In genomic region chr13:59946924-59947323, GRCh38 we compare ENCODE assay signal across 18 cellular contexts.
DNase-seq lines count a peak whose midpoint lies in the region; ATAC-seq and TF ChIP-seq lines count a peak whose summit lies in the region.
"Had no signal": no experiment of that assay in that cellular context is flagged by ENCODE, and none has a peak within 500 bp of the region (broad histone marks: within the 10 kb centered on the region; RNA-seq: fewer than 3 reads in every experiment).

No MANE protein-coding gene starts in this region.

- H3K79me1 ChIP-seq in IMR-90 (ENCODE audit: low read depth in 1 of 2, low read length in 2 of 2), result peaks cover 6 to 17% of the 10 kb centered on the region in 2 experiments; a peak in 3 of 4 replicates

- H3K9me1 ChIP-seq in IMR-90 (ENCODE audit: insufficient read depth, low read length), result no peaks in the 10 kb centered on the region

- no peak for TF ChIP-seq RAD21 in IMR-90 (IDR thresholded peaks at IDR 0.05; ENCODE audit: low read length)

- intact Hi-C loops in IMR-90 (cut with micrococcal nuclease) (no loop called here), thyroid gland (cut with DNase I) (no loop called here), posterior cingulate gyrus (cut with DNase I) (no loop called here)

- POLR2A ChIA-PET in IMR-90 (lab: Charles Lee; ENCODE audit: unreplicated experiment), result no interaction called here

- no peak overlapping the region for H3K18ac ChIP-seq in IMR-90 (ENCODE audit: low read depth, low read length)

- H3K23ac ChIP-seq in IMR-90 (ENCODE audit: low read depth, low read length), result no peak overlapping the region

- no peak overlapping the region for H2AK5ac ChIP-seq in IMR-90 (ENCODE audit: low read depth, low read length)

- TF ChIP-seq POLR2A in IMR-90 (IDR thresholded peaks at IDR 0.05; ENCODE audit: low read depth, low read length), result no peak
- TF ChIP-seq POLR2A in thyroid gland (IDR thresholded peaks at IDR 0.05), result no peak

- no peak overlapping the region for H2BK15ac ChIP-seq in IMR-90 (ENCODE audit: low read depth, low read length)

- no peaks in the 10 kb centered on the region for H3F3A ChIP-seq in MM.1S (ENCODE audit: insufficient read depth, low read length)

- no peak overlapping the region for H3K4ac ChIP-seq in IMR-90 (ENCODE audit: low read depth, low read length)

- H3K9ac ChIP-seq in IMR-90 (ENCODE audit: low read depth, low read length), result no peak overlapping the region
- H3K9ac ChIP-seq in MM.1S (ENCODE audit: low read length), result no peak overlapping the region

- in situ Hi-C loops in IMR-90 (cut with MboI; ENCODE audit: low sequenced_read_pairs), result no loop called here

- H4K20me1 ChIP-seq in IMR-90 (ENCODE audit: insufficient read depth, low read length) (no peaks in the 10 kb centered on the region), MM.1S (ENCODE audit: insufficient read depth, low read length) (no peaks in the 10 kb centered on the region)

- no peak overlapping the region for H4K5ac ChIP-seq in IMR-90 (ENCODE audit: low read depth, low read length)

- H3K14ac ChIP-seq in IMR-90 (replicated peaks; ENCODE audit: low read depth, low read length), result no peak overlapping the region

- H3K27me3 ChIP-seq in IMR-90 (ENCODE audit: control insufficient read depth, insufficient read depth, low read length) (no peaks in the 10 kb centered on the region), thyroid gland (no peaks in the 10 kb centered on the region), MM.1S (replicated peaks; ENCODE audit: insufficient read depth, low read length) (no peaks in the 10 kb centered on the region)
- H3K27me3 ChIP-seq: transverse colon had no signal

- H3K4me1 ChIP-seq in IMR-90 (ENCODE audit: control insufficient read depth, insufficient read depth, low read length) (no peaks in the 10 kb centered on the region; the same call in 1 of the 2 replicates), thyroid gland (no peaks in the 10 kb centered on the region), MM.1S (ENCODE audit: low read length) (no peaks in the 10 kb centered on the region)
- H3K4me1 ChIP-seq: psoas muscle, transverse colon had no signal

- CTCF ChIA-PET in IMR-90 (lab: Yijun Ruan, JAX), result no interaction called here

- H3K9me2 ChIP-seq in MM.1S (replicated peaks; ENCODE audit: insufficient read depth, low read length), result no peaks in the 10 kb centered on the region

- H2BK5ac ChIP-seq in IMR-90 (ENCODE audit: low read depth, low read length, poor library complexity, severe bottlenecking), result no peak overlapping the region

- no TSS peak for BruUV-seq in IMR-90 (replicated peaks; lab: Mats Ljungman, UMichigan)

- no peak overlapping the region for H2AK9ac ChIP-seq in IMR-90 (replicated peaks; ENCODE audit: low read depth, low read length, poor library complexity)

- dilution Hi-C loops in IMR-90 (cut with HindIII; ENCODE audit: low sequenced_read_pairs, unreplicated experiment), result no loop called here

- H3K56ac ChIP-seq in IMR-90 (ENCODE audit: extremely low read depth, insufficient read depth, low read length), result no peak overlapping the region

- no peak for ATAC-seq in IMR-90 (ENCODE audit: low read depth)
- ATAC-seq: left lobe of liver, psoas muscle had no signal

- DNase-seq in AG20443 (ENCODE audit: low spot score) (peak; percentile 18), IMR-90 (peak; percentile 3), dermis blood vessel endothelial cell (peak; percentile 66), myocyte (ENCODE audit: low read depth) (peak; percentile 52), thyroid gland (no peak), posterior cingulate gyrus (no peak), MM.1S (no peak), NCI-H1930 (lab: John Stamatoyannopoulos, UW) (no peak)
- DNase-seq: activated CD4-positive, alpha-beta T cell treated with anti-CD3 and anti-CD28 coated beads, Interleukin-2, amount 10 ng/mL, durations not matched to agents 24 days and 14 days; Calu3; central memory CD4-positive, alpha-beta T cell; NCI-H187; NCI-H2227 treated with DMSO at 0.1 percent for 48 hours; psoas muscle; SHP77; stimulated activated CD4-positive, alpha-beta T cell treated with anti-CD3 and anti-CD28 coated beads, Interleukin-4, amount 100 ng/mL, for 24 hours; transverse colon had no signal

- H3K4me3 ChIP-seq in IMR-90 (ENCODE audit: insufficient read depth, low read depth, low read length) (no peak overlapping the region), thyroid gland (replicated peaks in 1 of 3) (no peak overlapping the region), MM.1S (ENCODE audit: low read length) (no peak overlapping the region)
- H3K4me3 ChIP-seq: psoas muscle, transverse colon had no signal

- TF ChIP-seq CTCF in IMR-90 (conservative IDR thresholded peaks at IDR 0.05; ENCODE audit: low read depth, low read length) (no peak), thyroid gland (IDR thresholded peaks at IDR 0.05) (no peak), MM.1S (IDR thresholded peaks at IDR 0.05; ENCODE audit: low read length) (no peak)

- no peaks in the 10 kb centered on the region for H3K79me2 ChIP-seq in MM.1S (ENCODE audit: low read length)

- H3K36me3 ChIP-seq in IMR-90 (ENCODE audit: control insufficient read depth, insufficient read depth, low read length) (no peaks in the 10 kb centered on the region), thyroid gland (no peaks in the 10 kb centered on the region), MM.1S (replicated peaks; ENCODE audit: insufficient read depth, low read length) (no peaks in the 10 kb centered on the region)
- H3K36me3 ChIP-seq: transverse colon had no signal

- H2BK20ac ChIP-seq in IMR-90 (ENCODE audit: low read depth, low read length), result no peak overlapping the region

- no peaks in the 10 kb centered on the region for H3K9me3 ChIP-seq in IMR-90 (ENCODE audit: control insufficient read depth, insufficient read depth, low read length)
- H3K9me3 ChIP-seq in thyroid gland, result no peaks in the 10 kb centered on the region
- no peaks in the 10 kb centered on the region for H3K9me3 ChIP-seq in MM.1S (replicated peaks; ENCODE audit: insufficient read depth, low read length)
- H3K9me3 ChIP-seq: psoas muscle, transverse colon had no signal

- H4K91ac ChIP-seq in IMR-90 (ENCODE audit: insufficient read depth, low read depth, low read length), result no peak overlapping the region

- H3K4me2 ChIP-seq in IMR-90 (ENCODE audit: low read depth, low read length) (no peak overlapping the region), MM.1S (ENCODE audit: low read depth, low read length) (no peak overlapping the region)

- no peak overlapping the region for H3K27ac ChIP-seq in IMR-90 (ENCODE audit: insufficient read depth, low read length)
- H3K27ac ChIP-seq in thyroid gland, result no peak overlapping the region
- H3K27ac ChIP-seq in MM.1S (ENCODE audit: low read length), result no peak overlapping the region
- H3K27ac ChIP-seq: psoas muscle, transverse colon had no signal

- H2AFZ ChIP-seq in IMR-90 (replicated peaks; ENCODE audit: low read length, poor library complexity) (no peak overlapping the region), MM.1S (ENCODE audit: low read length) (no peak overlapping the region)

- H2BK120ac ChIP-seq in IMR-90 (ENCODE audit: low read depth, low read length), result no peak overlapping the region

- WGBS in IMR-90 (ENCODE audit: extremely low coverage in 2 of 2, insufficient read length in 1 of 2), 2 experiments, result no CpG with 5 or more reads among the region's 4 CpGs
- WGBS in thyroid gland, 2 donors, result 89 to 90% methylated on average over 4 of the region's 4 CpGs

- H4K8ac ChIP-seq in IMR-90 (ENCODE audit: low read depth in 2 of 2, low read length in 2 of 2), result no peak overlapping the region

TF ChIP-seq in IMR-90, 13 proteins besides CTCF, POLR2A, EP300 and RAD21:
- TF ChIP-seq RCOR1 (IDR thresholded peaks at IDR 0.05; ENCODE audit: insufficient replicate concordance, low read length) (no peak), RFX5 (IDR thresholded peaks at IDR 0.05; ENCODE audit: low read depth, low read length) (no peak), MXI1 (IDR thresholded peaks at IDR 0.05; ENCODE audit: borderline replicate concordance, low read depth, low read length) (no peak), USF2 (IDR thresholded peaks at IDR 0.05; ENCODE audit: low read depth, low read length) (no peak), MAFK (IDR thresholded peaks at IDR 0.05; ENCODE audit: low read depth, low read length) (no peak), MAZ (IDR thresholded peaks at IDR 0.05; ENCODE audit: borderline replicate concordance, low read depth, low read length) (no peak), FOS (IDR thresholded peaks at IDR 0.05; ENCODE audit: low read depth, low read length) (no peak), BHLHE40 (IDR thresholded peaks at IDR 0.05; ENCODE audit: low read depth, low read length) (no peak), CEBPB (IDR thresholded peaks at IDR 0.05; ENCODE audit: low read depth, low read length) (no peak), NFE2L2 (IDR thresholded peaks at IDR 0.05; ENCODE audit: low read depth, low read length) (no peak), CHD1 (IDR thresholded peaks at IDR 0.05; ENCODE audit: low read depth, low read length) (no peak), SMC3 (IDR thresholded peaks at IDR 0.05; ENCODE audit: low read depth, low read length) (no peak)
- TF ChIP-seq, protein P1, sequence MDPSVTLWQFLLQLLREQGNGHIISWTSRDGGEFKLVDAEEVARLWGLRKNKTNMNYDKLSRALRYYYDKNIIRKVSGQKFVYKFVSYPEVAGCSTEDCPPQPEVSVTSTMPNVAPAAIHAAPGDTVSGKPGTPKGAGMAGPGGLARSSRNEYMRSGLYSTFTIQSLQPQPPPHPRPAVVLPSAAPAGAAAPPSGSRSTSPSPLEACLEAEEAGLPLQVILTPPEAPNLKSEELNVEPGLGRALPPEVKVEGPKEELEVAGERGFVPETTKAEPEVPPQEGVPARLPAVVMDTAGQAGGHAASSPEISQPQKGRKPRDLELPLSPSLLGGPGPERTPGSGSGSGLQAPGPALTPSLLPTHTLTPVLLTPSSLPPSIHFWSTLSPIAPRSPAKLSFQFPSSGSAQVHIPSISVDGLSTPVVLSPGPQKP (IDR thresholded peaks at IDR 0.05; ENCODE audit: borderline replicate concordance, low read depth, low read length), result no peak

Comparison
In these comparisons a context has a peak if more than half of its experiments do, and no peak if none do; other contexts are left out.
1. DNase-seq: peak in AG20443 (single experiment), IMR-90 (single experiment), dermis blood vessel endothelial cell (single experiment) and myocyte (single experiment); none in thyroid gland (0 of 2), posterior cingulate gyrus (0 of 10), MM.1S (single experiment) and NCI-H1930 (0 of 2).